35 cellular contexts compared by ENCODE assay signal in the genomic region with DNA sequence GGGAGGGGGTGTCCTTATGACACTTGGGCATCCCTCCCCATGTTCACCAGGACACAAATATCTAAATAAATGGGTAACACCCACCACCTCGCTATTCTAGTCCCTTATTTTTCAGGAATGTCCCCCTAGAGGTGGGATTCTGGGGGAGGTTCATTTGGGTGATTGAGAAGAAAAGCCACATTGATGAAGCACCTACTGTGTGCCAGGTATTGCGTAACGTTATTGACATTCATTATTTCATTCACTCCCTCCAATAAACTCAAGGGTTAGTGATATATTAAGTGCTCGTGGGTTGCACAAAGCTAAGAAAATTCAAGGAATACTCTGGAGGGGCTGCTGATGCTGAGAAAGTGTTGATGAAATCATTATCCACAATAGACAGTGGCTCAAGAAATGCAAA.
DNase-seq lines count a peak whose midpoint lies in the region; ATAC-seq, FAIRE-seq and TF ChIP-seq lines count a peak whose summit lies in the region.
"Had no signal": no experiment of that assay in that cellular context is flagged by ENCODE, and none has a peak within 500 bp of the region (broad histone marks: within the 10 kb centered on the region; RNA-seq: fewer than 3 reads in every experiment).

No MANE protein-coding gene starts in this region.

- no peak for TF ChIP-seq EP300 in HepG2 (IDR thresholded peaks at IDR 0.05; ENCODE audit: low read depth in 2 of 2, low read length in 2 of 2)
- TF ChIP-seq EP300 in HepG2 (CRISPR knock-in tag; IDR thresholded peaks at IDR 0.05; ENCODE audit: borderline replicate concordance) = no peak
- no peak for TF ChIP-seq EP300 in K562 (IDR thresholded peaks at IDR 0.05; ENCODE audit: low read length)
- TF ChIP-seq EP300 in H1 (IDR thresholded peaks at IDR 0.05; ENCODE audit: borderline replicate concordance in 1 of 2, low read depth in 2 of 2, low read length in 2 of 2) = no peak

- H3K4ac ChIP-seq in IMR-90 (ENCODE audit: low read depth, low read length) = no peak overlapping the region
- no peak overlapping the region for H3K4ac ChIP-seq in H1 (replicated peaks; ENCODE audit: insufficient read length, low read depth, low read length)

- DNase-seq in HepG2 (ENCODE audit: low spot score) = no peak
- no peak for DNase-seq in right lobe of liver
- no peak for DNase-seq in IMR-90
- DNase-seq in K562 (ENCODE audit: extremely low read depth in 1 of 4, low spot score in 3 of 4) = no peak
- no peak for DNase-seq in H1 (ENCODE audit: low read depth in 1 of 2, low spot score in 2 of 2)
- DNase-seq in posterior vena cava (ENCODE audit: low spot score) = no peak
- DNase-seq in NCI-H1105 treated with DMSO at 0.1 percent for 48 hours (lab: John Stamatoyannopoulos, UW) = no peak
- no peak for DNase-seq in GM20000 (ENCODE audit: low spot score)
- DNase-seq: 8988T; ACHN; AML-193; BE2C; C1 segment of cervical spinal cord; Caco-2; Calu3; CD4-positive, alpha-beta memory T cell; CD4-positive, alpha-beta T cell; CD4-positive, CD25-positive, alpha-beta regulatory T cell; CD8-positive, alpha-beta memory T cell; CD8-positive, alpha-beta T cell; COR-L47; DMS 273 treated with DMSO at 0.1 percent for 48 hours; DMS153; DMS53; DMS79; DMS79 treated with DMSO at 0.1 percent for 48 hours; DND-41; EL had no signal

- no peak overlapping the region for H2AK5ac ChIP-seq in IMR-90 (ENCODE audit: low read depth, low read length)
- no peak overlapping the region for H2AK5ac ChIP-seq in H1 (ENCODE audit: low read depth, low read length)

- H3K9ac ChIP-seq in HepG2 (ENCODE audit: insufficient read depth, low read depth, low read length) (no peak overlapping the region), IMR-90 (ENCODE audit: low read depth, low read length) (no peak overlapping the region), K562 (ENCODE audit: insufficient read depth in 1 of 2, low read depth in 2 of 2, low read length in 2 of 2) (no peak overlapping the region), H1 (replicated peaks in 1 of 4; ENCODE audit: extremely low read depth in 1 of 4, low read depth in 3 of 4, low read length in 3 of 4) (no peak overlapping the region)
- H3K9ac ChIP-seq: BLaER1; BLaER1 treated with 17β-estradiol and CSF1 and Interleukin-3, amounts not matched to agents 10 nM and 100 nM had no signal

- H3K27ac ChIP-seq in HepG2 (ENCODE audit: extremely low read length, insufficient read depth, low read length) (no peak overlapping the region), right lobe of liver (no peak overlapping the region), IMR-90 (ENCODE audit: insufficient read depth, low read length) (no peak overlapping the region), K562 (ENCODE audit: extremely low read depth, low read depth, low read length) (no peak overlapping the region), H1 (ENCODE audit: low read depth, low read length) (no peak overlapping the region)
- H3K27ac ChIP-seq: 22Rv1; A549; BLaER1; BLaER1 treated with 17β-estradiol and CSF1 and Interleukin-3, amounts not matched to agents 10 nM and 100 nM; C4-2B had no signal

- H3K23ac ChIP-seq in IMR-90 (ENCODE audit: low read depth, low read length) (no peak overlapping the region), H1 (ENCODE audit: insufficient read length) (no peak overlapping the region)

- H4K20me1 ChIP-seq in HepG2 (ENCODE audit: insufficient read depth, low read length) (no peaks in the 10 kb centered on the region), IMR-90 (ENCODE audit: insufficient read depth, low read length) (no peaks in the 10 kb centered on the region), K562 (replicated peaks; ENCODE audit: control insufficient read depth, insufficient read depth, low read length) (no peaks in the 10 kb centered on the region), H1 (replicated peaks in 1 of 2; ENCODE audit: control insufficient read depth in 1 of 2, insufficient read depth in 2 of 2, low read length in 2 of 2) (no peaks in the 10 kb centered on the region)
- H4K20me1 ChIP-seq: BLaER1; BLaER1 treated with 17β-estradiol and CSF1 and Interleukin-3, amounts not matched to agents 10 nM and 100 nM had no signal

- H3K4me1 ChIP-seq in HepG2 (ENCODE audit: insufficient read depth, low read length) (no peaks in the 10 kb centered on the region), right lobe of liver (no peaks in the 10 kb centered on the region), IMR-90 (ENCODE audit: control insufficient read depth, insufficient read depth, low read length) (no peaks in the 10 kb centered on the region), K562 (replicated peaks in 1 of 2; ENCODE audit: control insufficient read depth in 2 of 2, insufficient read depth in 2 of 2, low read length in 2 of 2) (no peaks in the 10 kb centered on the region), H1 (replicated peaks in 1 of 4; ENCODE audit: control insufficient read depth in 3 of 4, insufficient read depth in 4 of 4, low read length in 3 of 4) (no peaks in the 10 kb centered on the region)
- H3K4me1 ChIP-seq: A549; BE2C; BLaER1; BLaER1 treated with 17β-estradiol and CSF1 and Interleukin-3, amounts not matched to agents 10 nM and 100 nM; Caco-2 had no signal

- in situ Hi-C loops in HepG2 (cut with HindIII; ENCODE audit: extremely low pct_ligation_motif_present, low pct_unique_long_range_greater_than_20kb) = no loop called here
- in situ Hi-C loops in IMR-90 (cut with MboI; ENCODE audit: low sequenced_read_pairs) = no loop called here
- in situ Hi-C loops in K562 (cut with MboI) = no loop called here

- H4K5ac ChIP-seq in IMR-90 (ENCODE audit: low read depth, low read length) (no peak overlapping the region), H1 (ENCODE audit: insufficient read length, low read depth, low read length) (no peak overlapping the region)

- TF ChIP-seq CTCF in HepG2 (CRISPR knock-in tag; IDR thresholded peaks at IDR 0.05) = no peak
- no peak for TF ChIP-seq CTCF in right lobe of liver (IDR thresholded peaks at IDR 0.05)
- no peak for TF ChIP-seq CTCF in IMR-90 (conservative IDR thresholded peaks at IDR 0.05; ENCODE audit: low read depth, low read length)
- no peak for TF ChIP-seq CTCF in K562 (IDR thresholded peaks at IDR 0.05 in 2 of 3, conservative IDR thresholded peaks at IDR 0.05 in 1 of 3; ENCODE audit: insufficient read depth in 2 of 3, low read depth in 1 of 3, low read length in 3 of 3)
- TF ChIP-seq CTCF in H1 (IDR thresholded peaks at IDR 0.05; ENCODE audit: control extremely low read depth in 1 of 3, insufficient read depth in 1 of 3, low read depth in 1 of 3, low read length in 3 of 3) = no peak
- TF ChIP-seq CTCF in GM20000 (IDR thresholded peaks at IDR 0.05; ENCODE audit: extremely low read depth, missing control alignments) = no peak

- H4K91ac ChIP-seq in IMR-90 (ENCODE audit: insufficient read depth, low read depth, low read length) (no peak overlapping the region), H1 (replicated peaks; ENCODE audit: insufficient read length, low read length) (no peak overlapping the region)

- H3K9me1 ChIP-seq in IMR-90 (ENCODE audit: insufficient read depth, low read length) (no peaks in the 10 kb centered on the region), K562 (ENCODE audit: control insufficient read depth, insufficient read depth, low read length) (no peaks in the 10 kb centered on the region)

- BruUV-seq in HepG2 (replicated peaks; lab: Mats Ljungman, UMichigan) = no TSS peak
- no TSS peak for BruUV-seq in IMR-90 (replicated peaks; lab: Mats Ljungman, UMichigan)
- BruUV-seq in K562 (replicated peaks; lab: Mats Ljungman, UMichigan) = no TSS peak

- TF ChIP-seq RAD21 in HepG2 (CRISPR knock-in tag; IDR thresholded peaks at IDR 0.05) (no peak), IMR-90 (IDR thresholded peaks at IDR 0.05; ENCODE audit: low read length) (no peak), K562 (CRISPR knock-in tag; conservative IDR thresholded peaks at IDR 0.05 in 1 of 2, IDR thresholded peaks at IDR 0.05 in 1 of 2) (no peak), H1 (IDR thresholded peaks at IDR 0.05 in 1 of 2, conservative IDR thresholded peaks at IDR 0.05 in 1 of 2; ENCODE audit: low read depth in 2 of 2, low read length in 2 of 2) (no peak)

- H3K36me3 ChIP-seq in HepG2 (replicated peaks in 1 of 2; ENCODE audit: control insufficient read depth in 1 of 2, insufficient read depth in 2 of 2, low read length in 2 of 2) = no peaks in the 10 kb centered on the region
- H3K36me3 ChIP-seq in right lobe of liver = no peaks in the 10 kb centered on the region
- no peaks in the 10 kb centered on the region for H3K36me3 ChIP-seq in IMR-90 (ENCODE audit: control insufficient read depth, insufficient read depth, low read length)
- no peaks in the 10 kb centered on the region for H3K36me3 ChIP-seq in K562 (ENCODE audit: control insufficient read depth, insufficient read depth, low read length)
- no peaks in the 10 kb centered on the region for H3K36me3 ChIP-seq in H1 (ENCODE audit: control insufficient read depth in 2 of 4, insufficient read depth in 4 of 4, low read length in 3 of 4)
- H3K36me3 ChIP-seq: BE2C; BLaER1; BLaER1 treated with 17β-estradiol and CSF1 and Interleukin-3, amounts not matched to agents 10 nM and 100 nM had no signal

- H3K18ac ChIP-seq in IMR-90 (ENCODE audit: low read depth, low read length) (no peak overlapping the region), H1 (ENCODE audit: extremely low read depth, low read length) (no peak overlapping the region)

- H2BK20ac ChIP-seq in IMR-90 (ENCODE audit: low read depth, low read length) (no peak overlapping the region), H1 (ENCODE audit: low read length) (no peak overlapping the region)

- H2BK5ac ChIP-seq in IMR-90 (ENCODE audit: low read depth, low read length, poor library complexity, severe bottlenecking) (no peak overlapping the region), H1 (ENCODE audit: low read depth, low read length) (no peak overlapping the region)

- H3K23me2 ChIP-seq in H1 (ENCODE audit: low read depth, low read length) = no peaks in the 10 kb centered on the region

- TF ChIP-seq POLR2A in HepG2 (IDR thresholded peaks at IDR 0.05; ENCODE audit: insufficient read depth in 1 of 2, low read depth in 2 of 2, low read length in 2 of 2) = no peak
- TF ChIP-seq POLR2A in right lobe of liver (IDR thresholded peaks at IDR 0.05) = no peak
- no peak for TF ChIP-seq POLR2A in IMR-90 (IDR thresholded peaks at IDR 0.05; ENCODE audit: low read depth, low read length)
- no peak for TF ChIP-seq POLR2A in K562 (conservative IDR thresholded peaks at IDR 0.05)
- TF ChIP-seq POLR2A in H1 (IDR thresholded peaks at IDR 0.05; ENCODE audit: control extremely low read depth in 1 of 2, low read depth in 2 of 2, low read length in 2 of 2) = no peak

- no peak overlapping the region for H4K8ac ChIP-seq in IMR-90 (ENCODE audit: low read depth in 2 of 2, low read length in 2 of 2)
- H4K8ac ChIP-seq in H1 (ENCODE audit: extremely low read depth, insufficient read depth, low read length) = no peak overlapping the region

- dilution Hi-C loops in IMR-90 (cut with HindIII; ENCODE audit: low sequenced_read_pairs, unreplicated experiment) = no loop called here

- no peak overlapping the region for H2AK9ac ChIP-seq in IMR-90 (replicated peaks; ENCODE audit: low read depth, low read length, poor library complexity)

- POLR2A ChIA-PET in HepG2 (lab: Yijun Ruan, JAX) = no interaction called here
- POLR2A ChIA-PET in IMR-90 (lab: Charles Lee; ENCODE audit: unreplicated experiment) = no interaction called here
- POLR2A ChIA-PET in K562 (lab: Yijun Ruan, JAX) = no interaction called here
- POLR2A ChIA-PET in H1 (lab: Charles Lee; ENCODE audit: partially characterized antibody) = no interaction called here

- H3K4me3 ChIP-seq in HepG2 (replicated peaks in 1 of 3; ENCODE audit: insufficient read depth in 1 of 3, low read depth in 2 of 3, low read length in 3 of 3) = no peak overlapping the region
- H3K4me3 ChIP-seq in right lobe of liver = no peak overlapping the region
- H3K4me3 ChIP-seq in IMR-90 (ENCODE audit: insufficient read depth, low read depth, low read length) = no peak overlapping the region
- no peak overlapping the region for H3K4me3 ChIP-seq in K562
- H3K4me3 ChIP-seq in H1 (ENCODE audit: extremely low read depth in 1 of 4, insufficient read depth in 2 of 4, low read depth in 3 of 4, low read length in 4 of 4) = no peak overlapping the region
- H3K4me3 ChIP-seq: A549; BLaER1; BLaER1 treated with 17β-estradiol and CSF1 and Interleukin-3, amounts not matched to agents 10 nM and 100 nM had no signal

- intact Hi-C loops in HepG2 (cut with micrococcal nuclease; ENCODE audit: unreplicated experiment) (no loop called here), right lobe of liver (cut with DNase I) (no loop called here), IMR-90 (cut with micrococcal nuclease) (no loop called here), K562 (cut with micrococcal nuclease) (no loop called here), posterior vena cava (cut with DNase I) (no loop called here)

- ATAC-seq in HepG2 (no peak), right lobe of liver (no peak), IMR-90 (ENCODE audit: low read depth) (no peak), K562 (no peak)
- ATAC-seq: A549; CD8-positive, alpha-beta T cell had no signal

- H2BK120ac ChIP-seq in IMR-90 (ENCODE audit: low read depth, low read length) = no peak overlapping the region
- H2BK120ac ChIP-seq in H1 (replicated peaks; ENCODE audit: low read depth, low read length) = no peak overlapping the region

- H3K79me2 ChIP-seq in HepG2 (ENCODE audit: insufficient read depth, low read length) (no peaks in the 10 kb centered on the region), K562 (ENCODE audit: control insufficient read depth, insufficient read depth, low read length) (no peaks in the 10 kb centered on the region), H1 (ENCODE audit: control insufficient read depth in 1 of 2, insufficient read depth in 2 of 2, low read length in 2 of 2) (no peaks in the 10 kb centered on the region)

- CTCF ChIA-PET in HepG2 (lab: Yijun Ruan, JAX; ENCODE audit: low intra/inter-chr PET ratio, low total read pairs) = no interaction called here
- CTCF ChIA-PET in IMR-90 (lab: Yijun Ruan, JAX) = no interaction called here
- CTCF ChIA-PET in K562 (lab: Yijun Ruan, JAX; ENCODE audit: low intra/inter-chr PET ratio) = no interaction called here
- CTCF ChIA-PET in H1 (lab: Charles Lee; ENCODE audit: partially characterized antibody) = no interaction called here

- no peak overlapping the region for H2BK12ac ChIP-seq in H1 (ENCODE audit: low read depth, low read length)

- no peak overlapping the region for H3K56ac ChIP-seq in IMR-90 (ENCODE audit: extremely low read depth, insufficient read depth, low read length)
- no peak overlapping the region for H3K56ac ChIP-seq in H1 (replicated peaks; ENCODE audit: insufficient read length, low read depth, low read length)

- H2BK15ac ChIP-seq in IMR-90 (ENCODE audit: low read depth, low read length) (no peak overlapping the region), H1 (ENCODE audit: low read length) (no peak overlapping the region)

- H2AFZ ChIP-seq in HepG2 (ENCODE audit: low read length) (no peak overlapping the region), IMR-90 (replicated peaks; ENCODE audit: low read length, poor library complexity) (no peak overlapping the region), K562 (ENCODE audit: low read depth, low read length) (no peak overlapping the region), H1 (ENCODE audit: low read length) (no peak overlapping the region)

- H3K79me1 ChIP-seq in IMR-90 (ENCODE audit: low read depth in 1 of 2, low read length in 2 of 2) (no peaks in the 10 kb centered on the region), H1 (ENCODE audit: low read depth, low read length) (no peaks in the 10 kb centered on the region)

- 2% methylated on average over 4 of the region's 4 CpGs for WGBS in HepG2 (ENCODE audit: low lambda C conversion rate)
- 40% methylated on average over 3 of the region's 4 CpGs for WGBS in right lobe of liver (ENCODE audit: insufficient coverage, low coverage, low lambda C conversion rate, missing lambda C conversion rate)
- no CpG with 5 or more reads among the region's 4 CpGs for WGBS in IMR-90 (ENCODE audit: extremely low coverage in 2 of 2, insufficient read length in 1 of 2), 2 experiments
- WGBS in K562 (ENCODE audit: insufficient coverage, low coverage, missing lambda C conversion rate) = 0% methylated on average over 4 of the region's 4 CpGs
- 84% methylated on average over 4 of the region's 4 CpGs; no CpG with 5 or more reads in 1 of the 2 experiments for WGBS in H1 (ENCODE audit: extremely low coverage in 1 of 2, insufficient coverage in 1 of 2, insufficient read length in 1 of 2, insufficient replicate concordance in 2 of 2, low coverage in 1 of 2, low lambda C conversion rate in 2 of 2, missing lambda C conversion rate in 1 of 2), 2 experiments

- H3K27me3 ChIP-seq in HepG2 (ENCODE audit: control insufficient read depth in 1 of 2, insufficient read depth in 2 of 2, low read length in 2 of 2) (peaks cover 0 to 1% of the 10 kb centered on the region in 2 experiments; a peak in 1 of 5 replicates), right lobe of liver (no peaks in the 10 kb centered on the region), IMR-90 (ENCODE audit: control insufficient read depth, insufficient read depth, low read length) (no peaks in the 10 kb centered on the region), K562 (ENCODE audit: control insufficient read depth in 2 of 2, insufficient read depth in 2 of 2, low read length in 2 of 2) (peaks cover 0 to 4% of the 10 kb centered on the region in 2 experiments; a peak in 1 of 5 replicates), H1 (replicated peaks in 1 of 4; ENCODE audit: control insufficient read depth in 3 of 4, extremely low read depth in 1 of 4, insufficient read depth in 3 of 4, low read length in 3 of 4) (no peaks in the 10 kb centered on the region)
- H3K27me3 ChIP-seq: BE2C; BLaER1; BLaER1 treated with 17β-estradiol and CSF1 and Interleukin-3, amounts not matched to agents 10 nM and 100 nM had no signal

- H3K14ac ChIP-seq in IMR-90 (replicated peaks; ENCODE audit: low read depth, low read length) (no peak overlapping the region), H1 (ENCODE audit: insufficient read length) (no peak overlapping the region)

- no peaks in the 10 kb centered on the region for H3K9me3 ChIP-seq in HepG2 (ENCODE audit: low read length)
- no peaks in the 10 kb centered on the region for H3K9me3 ChIP-seq in right lobe of liver
- peaks cover 47% of the 10 kb centered on the region for H3K9me3 ChIP-seq in IMR-90 (ENCODE audit: control insufficient read depth, insufficient read depth, low read length)
- H3K9me3 ChIP-seq in K562 (replicated peaks; ENCODE audit: control insufficient read depth, insufficient read depth, low read depth, low read length) = no peaks in the 10 kb centered on the region
- peaks cover 0 to 5% of the 10 kb centered on the region in 2 experiments; a peak in 1 of 4 replicates for H3K9me3 ChIP-seq in H1 (ENCODE audit: insufficient read depth in 2 of 2, low read depth in 1 of 2, low read length in 1 of 2)
- H3K9me3 ChIP-seq: A549, BE2C, BLaER1, Caco-2 had no signal

- H3K4me2 ChIP-seq in HepG2 (ENCODE audit: low read depth, low read length) (no peak overlapping the region), IMR-90 (ENCODE audit: low read depth, low read length) (no peak overlapping the region), K562 (ENCODE audit: insufficient read depth, low read length) (no peak overlapping the region), H1 (ENCODE audit: insufficient read depth in 1 of 2, low read depth in 2 of 2, low read length in 2 of 2) (no peak overlapping the region)
- H3K4me2 ChIP-seq: A549; BLaER1; BLaER1 treated with 17β-estradiol and CSF1 and Interleukin-3, amounts not matched to agents 10 nM and 100 nM had no signal

- FAIRE-seq in HepG2 (lab: Jason Lieb, UNC) (no peak), K562 (lab: Jason Lieb, UNC) (no peak), H1 (lab: Jason Lieb, UNC) (no peak)
- FAIRE-seq: A204.1, A549, D721Med had no signal
